In the genomic region with DNA sequence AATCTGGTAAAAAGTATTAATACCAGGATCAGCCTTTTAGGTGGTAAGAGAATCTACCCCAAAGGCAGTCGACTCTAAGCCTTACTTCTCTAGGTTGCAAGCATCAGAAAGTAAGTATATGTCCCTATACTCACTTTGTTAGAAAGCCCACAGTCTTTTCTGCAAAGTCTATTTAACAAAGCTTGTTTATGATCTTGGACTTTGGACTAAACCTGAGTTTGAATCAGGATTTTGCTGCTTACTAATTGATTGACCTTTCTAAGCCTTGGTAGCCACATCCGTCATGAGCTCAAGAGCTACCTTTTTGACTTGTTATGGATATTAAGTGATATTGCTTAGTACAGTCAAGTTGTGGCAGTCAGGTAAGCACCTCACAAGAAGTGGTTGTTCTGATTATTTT, we compare ENCODE assay signal across 15 cellular contexts.
"Had no signal": no experiment of that assay in that cellular context is flagged by ENCODE, and none has a peak within 500 bp of the region (broad histone marks: within the 10 kb centered on the region; RNA-seq: fewer than 3 reads in every experiment).

No MANE protein-coding gene starts in this region.

- H3K4me3 ChIP-seq: esophagus muscularis mucosa, gastrocnemius medialis, hepatocyte, suprapubic skin, transverse colon had no signal

- FAIRE-seq: kidney had no signal

- ATAC-seq: effector memory CD8-positive, alpha-beta T cell; gastrocnemius medialis; naive thymus-derived CD4-positive, alpha-beta T cell; stimulated activated naive B cell treated with anti-CD40 and anti-IgM and Interleukin-4, amounts not matched to agents 10 μg/mL and 1 μg/mL and 100 μg/mL, for 72 hours had no signal

- H3K27ac ChIP-seq: epithelial cell of prostate, esophagus muscularis mucosa, gastrocnemius medialis, hepatocyte, suprapubic skin, transverse colon had no signal

- H3K9me3 ChIP-seq: esophagus muscularis mucosa, gastrocnemius medialis, suprapubic skin, transverse colon had no signal

- DNase-seq: central memory CD4-positive, alpha-beta T cell; effector memory CD8-positive, alpha-beta T cell; gastrocnemius medialis; kidney; mesendoderm; naive thymus-derived CD4-positive, alpha-beta T cell; posterior cingulate gyrus; stimulated activated CD4-positive, alpha-beta T cell treated with anti-CD3 and anti-CD28 coated beads, Interleukin-2, amount 100 ng/mL, for 24 hours; stimulated activated CD4-positive, alpha-beta T cell treated with anti-CD3 and anti-CD28 coated beads, Interleukin-4, amount 100 ng/mL, for 4 hours; stimulated activated naive B cell treated with anti-CD40 and anti-IgM and Interleukin-4, amounts not matched to agents 10 μg/mL and 1 μg/mL and 100 μg/mL, for 72 hours; transverse colon had no signal

- H3K36me3 ChIP-seq: gastrocnemius medialis, suprapubic skin, transverse colon had no signal

- H3K27me3 ChIP-seq: esophagus muscularis mucosa, gastrocnemius medialis, hepatocyte, suprapubic skin, transverse colon had no signal
